8 cellular contexts compared by ENCODE assay signal in the genomic region with DNA sequence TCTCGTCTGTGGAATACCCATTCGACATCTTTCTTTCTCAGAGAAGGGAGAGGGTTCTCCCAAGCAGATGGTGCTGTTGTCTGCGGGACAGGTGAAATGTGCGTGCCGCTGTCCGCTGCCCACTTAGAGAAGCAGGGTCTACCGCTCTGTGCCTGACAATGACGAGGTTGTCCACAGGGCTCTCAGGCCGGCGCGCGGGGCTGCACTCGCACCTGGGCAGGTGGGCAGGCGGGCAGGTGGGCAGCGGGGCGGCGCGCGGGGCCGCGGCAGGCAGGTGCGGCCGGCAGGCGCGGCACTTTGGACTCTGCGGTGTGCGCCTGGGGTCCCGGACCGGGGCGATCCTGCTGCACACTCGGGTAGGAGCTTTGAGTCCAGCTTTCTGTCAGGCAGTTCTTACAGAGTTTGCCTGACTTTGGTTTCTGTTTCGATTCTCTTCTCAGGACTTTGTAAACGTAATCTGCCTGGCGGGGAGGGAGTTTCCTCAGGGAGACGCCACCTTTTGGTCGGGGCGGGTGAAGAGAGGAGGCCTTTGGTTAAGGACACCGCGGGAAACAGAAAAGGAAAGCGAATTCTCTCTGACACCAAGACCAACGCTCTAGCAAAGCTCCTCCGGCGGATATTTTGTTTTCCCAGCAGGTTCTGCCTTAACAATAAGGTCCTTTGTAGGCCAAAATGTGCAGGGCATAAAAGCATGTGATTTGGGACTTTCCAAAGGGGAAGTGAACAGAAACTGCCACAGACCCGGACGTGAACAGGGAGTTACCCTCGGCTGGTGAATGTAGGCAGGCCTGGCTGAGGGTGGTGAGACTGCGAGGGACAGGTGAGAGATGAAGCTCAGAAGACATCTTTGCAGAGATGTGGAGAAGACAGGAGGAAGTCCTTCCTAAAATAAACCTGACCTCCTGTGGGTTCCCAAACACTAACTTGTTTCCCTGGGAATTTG. TPM values are rescaled to one million over a fixed set of nuclear protein-coding genes. Genes with fewer than 3 reads are reported as not detected.
A peak's percentile ranks its signal among the peaks of the same experiment; 100 is the strongest.
DNase-seq lines count a peak whose midpoint lies in the region; ATAC-seq and TF ChIP-seq lines count a peak whose summit lies in the region.

A gene (minus strand): TSS at position 405 of the 943 bp plus-strand sequence. CDS start 377 bp downstream, at position 28.

- peak within 1 kb of the TSS; percentile 21 for H3K4me3 ChIP-seq in KMS-11 (IDR thresholded peaks at IDR 0.05; ENCODE audit: insufficient read depth, low read depth, low read length)
- peak within 1 kb of the TSS; percentile 80 for H3K4me3 ChIP-seq in SK-N-MC
- H3K4me3 ChIP-seq in gastroesophageal sphincter = peak within 1 kb of the TSS; percentile 72 to 96

- peak within 1 kb of the TSS; percentile 98 for H3K27ac Mint-ChIP-seq in activated naive CD4-positive, alpha-beta T cell treated with anti-CD3 and anti-CD28 coated beads for 36 hours

- TF ChIP-seq EP300 in gastroesophageal sphincter (IDR thresholded peaks at IDR 0.05) = no peak

- peak within 1 kb of the TSS; percentile 60 for H2AFZ ChIP-seq in KMS-11 (ENCODE audit: low read depth)

- peaks cover 52% of the 10 kb centered on the region for H3K4me1 Mint-ChIP-seq in activated naive CD4-positive, alpha-beta T cell treated with anti-CD3 and anti-CD28 coated beads for 36 hours (ENCODE audit: low read depth)

- H3K36me3 Mint-ChIP-seq in activated naive CD4-positive, alpha-beta T cell treated with anti-CD3 and anti-CD28 coated beads for 36 hours (ENCODE audit: low read depth) = peaks cover 17% of the 10 kb centered on the region

- H3K4me2 ChIP-seq in KMS-11 = peak within 1 kb of the TSS; percentile 45

- H3K4me3 Mint-ChIP-seq in activated naive CD4-positive, alpha-beta T cell treated with anti-CD3 and anti-CD28 coated beads for 36 hours = peak within 1 kb of the TSS; percentile 94

- CTCF ChIA-PET in activated naive CD4-positive, alpha-beta T cell treated with anti-CD3 and anti-CD28 coated beads for 36 hours (lab: Charles Lee) = interaction anchor here (0.6 to 2.3 kb wide), 7 partner anchors 11 to 380 kb away, joined by 3 to 11 read pairs (median 4); no protein-coding TSS in a partner anchor

- H4K20me1 ChIP-seq in KMS-11 (ENCODE audit: insufficient read depth) = no peaks in the 10 kb centered on the region

- WGBS in gastroesophageal sphincter (ENCODE audit: low coverage in 1 of 2), 2 donors = 1 to 3% methylated on average over 7 to 15 of the region's 47 CpGs

- intact Hi-C loops in activated naive CD4-positive, alpha-beta T cell treated with anti-CD3 and anti-CD28 coated beads for 36 hours (cut with micrococcal nuclease) = loop anchor here (1.0 to 5.0 kb wide), 9 partner anchors 17 to 1158 kb away; a partner anchor contains a TSS

- H3K36me3 ChIP-seq in KMS-11 (ENCODE audit: insufficient read depth) = no peaks in the 10 kb centered on the region
- H3K36me3 ChIP-seq in SK-N-MC (ENCODE audit: insufficient read depth, low read length) = no peaks in the 10 kb centered on the region
- no peaks in the 10 kb centered on the region for H3K36me3 ChIP-seq in gastroesophageal sphincter

- H3K4me1 ChIP-seq in KMS-11 (ENCODE audit: low read depth, poor library complexity, severe bottlenecking) (peaks cover 46% of the 10 kb centered on the region), gastroesophageal sphincter (peaks cover 0 to 60% (median 0%) of the 10 kb centered on the region in 3 donors)

- H3K27ac ChIP-seq in KMS-11 (peak within 1 kb of the TSS; percentile 96), SK-N-MC (peak within 1 kb of the TSS; percentile 65; the same call in 1 of the 2 replicates), gastroesophageal sphincter (peak within 1 kb of the TSS; percentile 84 to 94 (median 88))

- TF ChIP-seq POLR2A in gastroesophageal sphincter (IDR thresholded peaks at IDR 0.05) = peak in 1 of 2 donors; percentile 6

- peak; percentile 94 for DNase-seq in EL
- DNase-seq in SK-N-MC (ENCODE audit: low read depth, low spot score) = no peak
- peak; percentile 88 for DNase-seq in activated naive CD4-positive, alpha-beta T cell treated with anti-CD3 and anti-CD28 coated beads for 36 hours
- DNase-seq in non-pigmented ciliary epithelial cell (ENCODE audit: low read depth) = peak; percentile 60
- DNase-seq in superior temporal gyrus (ENCODE audit: extremely low spot score) = peak; percentile 82

- no peaks in the 10 kb centered on the region for H3K9me3 ChIP-seq in SK-N-MC (ENCODE audit: low read depth, low read length)
- no peaks in the 10 kb centered on the region for H3K9me3 ChIP-seq in gastroesophageal sphincter

- no peaks in the 10 kb centered on the region for H3K9me3 Mint-ChIP-seq in activated naive CD4-positive, alpha-beta T cell treated with anti-CD3 and anti-CD28 coated beads for 36 hours

- no peaks in the 10 kb centered on the region for H3K27me3 Mint-ChIP-seq in activated naive CD4-positive, alpha-beta T cell treated with anti-CD3 and anti-CD28 coated beads for 36 hours (ENCODE audit: low read depth)

- H3K9ac ChIP-seq in KMS-11 = peak within 1 kb of the TSS; percentile 94
- H3K9ac ChIP-seq in SK-N-MC (ENCODE audit: insufficient read length) = peak within 1 kb of the TSS; percentile 81

- H3K79me2 ChIP-seq in KMS-11 (ENCODE audit: insufficient read depth, low read depth) = peaks cover 41% of the 10 kb centered on the region; the same call in 1 of the 2 replicates

- TF ChIP-seq CTCF in KMS-11 (conservative IDR thresholded peaks at IDR 0.05; ENCODE audit: low read depth, low read length) (peak; percentile 43; the same call in 1 of the 2 replicates), gastroesophageal sphincter (IDR thresholded peaks at IDR 0.05) (peak in 3 of 4 experiments; percentile 26 to 59 (median 32))

- peak; percentile 85 for ATAC-seq in GM21737 (IDR thresholded peaks at IDR 0.05; ENCODE audit: unreplicated experiment)
- peak; percentile 94 for ATAC-seq in gastroesophageal sphincter

- no peaks in the 10 kb centered on the region for H3K27me3 ChIP-seq in KMS-11 (ENCODE audit: insufficient read depth, low read depth)
- no peaks in the 10 kb centered on the region for H3K27me3 ChIP-seq in gastroesophageal sphincter

RNA-seq across cellular contexts. Expression of the gene that starts here (rescaled TPM):
- total RNA-seq in activated naive CD4-positive, alpha-beta T cell treated with anti-CD3 and anti-CD28 coated beads for 36 hours = 10 to 100 TPM; 33.8 to 34.6 TPM
- 10 to 100 TPM in 3 of 4 donors, 1 to 10 TPM in 1; 7.1 to 24.1 (median 16.1) TPM for total RNA-seq in gastroesophageal sphincter

Comparison
In these comparisons a context has a peak if more than half of its experiments do, and no peak if none do; other contexts are left out.
1. H3K4me3 ChIP-seq: peak in every context shown above with its lines; median percentile 84 in gastroesophageal sphincter; 80 in SK-N-MC; 21 in KMS-11.